ENCODE assay signal across 26 cellular contexts in genomic region chr4:917992-918391, GRCh38.
"Had no signal": no experiment of that assay in that cellular context is flagged by ENCODE, and none has a peak within 500 bp of the region (broad histone marks: within the 10 kb centered on the region; RNA-seq: fewer than 3 reads in every experiment).

No MANE protein-coding gene starts in this region.

- DNase-seq: activated CD4-positive, alpha-beta T cell treated with anti-CD3 and anti-CD28 coated beads for 4 hours; activated CD4-positive, alpha-beta T cell treated with anti-CD3 and anti-CD28 coated beads, Interleukin-2, amount 10 ng/mL, durations not matched to agents 7 days and 5 days; activated CD4-positive, alpha-beta T cell treated with anti-CD3 and anti-CD28 coated beads, Interleukin-2, amount 50 U/mL, for 48 hours; activated CD4-positive, CD25-positive, alpha-beta regulatory T cell; activated CD8-positive, alpha-beta memory T cell treated with anti-CD3 and anti-CD28 coated beads, Interleukin-2, amount 10 ng/mL, durations not matched to agents 7 days and 5 days; activated CD8-positive, alpha-beta memory T cell treated with anti-CD3 and anti-CD28 coated beads, Interleukin-2, amount 50 U/mL, for 4 hours; activated CD8-positive, alpha-beta T cell treated with anti-CD3 and anti-CD28 coated beads, Interleukin-2, amount 10 ng/mL, durations not matched to agents 7 days and 5 days; activated gamma-delta T cell; activated naive CD4-positive, alpha-beta T cell; activated naive CD4-positive, alpha-beta T cell treated with anti-CD3 and anti-CD28 coated beads, Interleukin-2, amount 10 ng/mL, durations not matched to agents 7 days and 5 days; activated naive CD8-positive, alpha-beta T cell treated with anti-CD3 and anti-CD28 coated beads, Interleukin-2, amount 10 ng/mL, durations not matched to agents 7 days and 5 days; activated T-cell treated with anti-CD3 and anti-CD28 coated beads, Interleukin-2, amount 50 U/mL, for 48 hours; brain microvascular endothelial cell; cortex of kidney; effector CD8-positive, alpha-beta T cell; esophagus squamous epithelium; foreskin melanocyte; T-helper 2 cell had no signal

- H3K36me3 ChIP-seq: brain microvascular endothelial cell had no signal

- H3K9me3 Mint-ChIP-seq: activated T-helper 1 cell treated with anti-CD3 and anti-CD28 coated beads, Interleukin-12 subunit alpha, Interleukin-12 subunit beta, Interleukin-2, Interleukin-4 antibody, amounts not matched to agents 30 ng/mL and 10 ng/mL and 1 ng/mL, durations not matched to agents 14 hours and 24 hours and 36 hours had no signal

- H3K27ac ChIP-seq: ascending aorta, brain microvascular endothelial cell, epithelial cell of prostate, esophagus squamous epithelium, gastroesophageal sphincter had no signal

- ATAC-seq: activated CD8-positive, alpha-beta memory T cell treated with anti-CD3 and anti-CD28 coated beads, Interleukin-2, amount 10 ng/mL, durations not matched to agents 7 days and 5 days; activated CD8-positive, alpha-beta T cell treated with anti-CD3 and anti-CD28 coated beads, Interleukin-2, amount 10 ng/mL, durations not matched to agents 7 days and 5 days; activated naive CD4-positive, alpha-beta T cell treated with anti-CD3 and anti-CD28 coated beads, Interleukin-2, amount 50 U/mL, for 72 hours; gastroesophageal sphincter had no signal

- H3K27me3 ChIP-seq: ascending aorta, brain microvascular endothelial cell, esophagus squamous epithelium, gastroesophageal sphincter had no signal

- FAIRE-seq: bronchial epithelial cell, colon, endothelial cell of umbilical vein had no signal

- H3K27me3 Mint-ChIP-seq: activated CD4-positive, alpha-beta T cell treated with anti-CD3 and anti-CD28 coated beads, Interleukin-2, amount 10 ng/mL, durations not matched to agents 7 days and 5 days; activated CD8-positive, alpha-beta memory T cell treated with anti-CD3 and anti-CD28 coated beads, Interleukin-2, amount 10 ng/mL, durations not matched to agents 7 days and 5 days; activated naive CD4-positive, alpha-beta T cell treated with anti-CD3 and anti-CD28 coated beads, Interleukin-2, amount 10 ng/mL, durations not matched to agents 7 days and 5 days; activated naive CD8-positive, alpha-beta T cell treated with anti-CD3 and anti-CD28 coated beads, Interleukin-2, amount 10 ng/mL, durations not matched to agents 7 days and 5 days had no signal

- H3K4me3 Mint-ChIP-seq: activated CD4-positive, alpha-beta T cell treated with anti-CD3 and anti-CD28 coated beads, Interleukin-2, amount 10 ng/mL, durations not matched to agents 7 days and 5 days; activated CD8-positive, alpha-beta memory T cell treated with anti-CD3 and anti-CD28 coated beads, Interleukin-2, amount 10 ng/mL, durations not matched to agents 7 days and 5 days; activated CD8-positive, alpha-beta T cell treated with anti-CD3 and anti-CD28 coated beads, Interleukin-2, amount 10 ng/mL, durations not matched to agents 7 days and 5 days; activated naive CD4-positive, alpha-beta T cell treated with anti-CD3 and anti-CD28 coated beads, Interleukin-2, amount 10 ng/mL, durations not matched to agents 7 days and 5 days; activated naive CD8-positive, alpha-beta T cell treated with anti-CD3 and anti-CD28 coated beads, Interleukin-2, amount 10 ng/mL, durations not matched to agents 7 days and 5 days; activated T-helper 1 cell treated with anti-CD3 and anti-CD28 coated beads, Interleukin-12 subunit alpha, Interleukin-12 subunit beta, Interleukin-2, Interleukin-4 antibody, amounts not matched to agents 30 ng/mL and 10 ng/mL and 1 ng/mL, durations not matched to agents 14 hours and 24 hours and 36 hours had no signal

- H3K27ac Mint-ChIP-seq: activated CD4-positive, alpha-beta T cell treated with anti-CD3 and anti-CD28 coated beads, Interleukin-2, amount 10 ng/mL, durations not matched to agents 7 days and 5 days; activated CD8-positive, alpha-beta memory T cell treated with anti-CD3 and anti-CD28 coated beads, Interleukin-2, amount 10 ng/mL, durations not matched to agents 7 days and 5 days; activated CD8-positive, alpha-beta T cell treated with anti-CD3 and anti-CD28 coated beads, Interleukin-2, amount 10 ng/mL, durations not matched to agents 7 days and 5 days; activated naive CD4-positive, alpha-beta T cell treated with anti-CD3 and anti-CD28 coated beads, Interleukin-2, amount 10 ng/mL, durations not matched to agents 7 days and 5 days; activated naive CD4-positive, alpha-beta T cell treated with anti-CD3 and anti-CD28 coated beads, Interleukin-2, amount 50 U/mL, for 72 hours; activated naive CD8-positive, alpha-beta T cell treated with anti-CD3 and anti-CD28 coated beads, Interleukin-2, amount 10 ng/mL, durations not matched to agents 7 days and 5 days; activated T-helper 1 cell treated with anti-CD3 and anti-CD28 coated beads, Interleukin-12 subunit alpha, Interleukin-12 subunit beta, Interleukin-2, Interleukin-4 antibody, amounts not matched to agents 30 ng/mL and 10 ng/mL and 1 ng/mL, durations not matched to agents 14 hours and 24 hours and 36 hours had no signal

- H3K4me1 ChIP-seq: ascending aorta had no signal

- H3K4me3 ChIP-seq: ascending aorta, esophagus squamous epithelium, gastroesophageal sphincter had no signal

- H3K9me3 ChIP-seq: ascending aorta, esophagus squamous epithelium, gastroesophageal sphincter had no signal
